Comparison of ENCODE assay signal across 8 cellular contexts in genomic region chr2:222861411-222862067, GRCh38. TPM values are rescaled to one million over a fixed set of nuclear protein-coding genes. Genes with fewer than 3 reads are reported as not detected.
DNase-seq lines count a peak whose midpoint lies in the region; ATAC-seq and TF ChIP-seq lines count a peak whose summit lies in the region.

No MANE protein-coding gene starts in this region.

- TF ChIP-seq EP300 in esophagus muscularis mucosa (IDR thresholded peaks at IDR 0.05) (no peak), tibial nerve (IDR thresholded peaks at IDR 0.05) (no peak)

- TF ChIP-seq CTCF in esophagus muscularis mucosa (IDR thresholded peaks at IDR 0.05): no peak
- no peak for TF ChIP-seq CTCF in tibial nerve (IDR thresholded peaks at IDR 0.05)

- H2AFZ ChIP-seq in neuron (ENCODE audit: low read depth, low read length): no peak overlapping the region

- peak overlapping the region; percentile 92 to 98 (median 94) for H3K4me3 ChIP-seq in esophagus muscularis mucosa
- H3K4me3 ChIP-seq in neuron (ENCODE audit: low read length): peak overlapping the region; percentile 98
- H3K4me3 ChIP-seq in tibial nerve: peak overlapping the region; percentile 79 to 91 (median 84)

- H3K9me3 ChIP-seq in esophagus muscularis mucosa (no peaks in the 10 kb centered on the region), neuron (ENCODE audit: low read length) (no peaks in the 10 kb centered on the region), tibial nerve (no peaks in the 10 kb centered on the region)

- H3K27me3 ChIP-seq in esophagus muscularis mucosa (no peaks in the 10 kb centered on the region), neuron (ENCODE audit: insufficient read depth, low read length) (no peaks in the 10 kb centered on the region), tibial nerve (no peaks in the 10 kb centered on the region)

- H3K4me1 ChIP-seq in esophagus muscularis mucosa: peaks cover 51 to 60% (median 55%) of the 10 kb centered on the region in 4 donors
- peaks cover 38% of the 10 kb centered on the region for H3K4me1 ChIP-seq in neuron (ENCODE audit: insufficient read depth, low read length)
- peaks cover 0 to 45% (median 29%) of the 10 kb centered on the region in 4 donors for H3K4me1 ChIP-seq in tibial nerve

- peak overlapping the region; percentile 98 for H3K27ac ChIP-seq in esophagus muscularis mucosa (replicated peaks in 1 of 4)
- peak overlapping the region; percentile 76 to 94 (median 91) for H3K27ac ChIP-seq in tibial nerve

- under 1% methylated on average over 17 of the region's 42 CpGs for WGBS in esophagus muscularis mucosa
- 0 to 1% methylated on average over 26 to 28 of the region's 42 CpGs for WGBS in tibial nerve, 2 donors

- H3K36me3 ChIP-seq in esophagus muscularis mucosa (no peaks in the 10 kb centered on the region), neuron (ENCODE audit: insufficient read depth, low read length) (no peaks in the 10 kb centered on the region), tibial nerve (no peaks in the 10 kb centered on the region)

- DNase-seq in EL (peak; percentile 25), LoVo (ENCODE audit: low spot score) (peak; percentile 7), esophagus muscularis mucosa (ENCODE audit: extremely low spot score) (no peak), tibial nerve (ENCODE audit: low spot score in 2 of 2) (no peak), A172 (ENCODE audit: low spot score) (no peak)
- DNase-seq in activated CD8-positive, alpha-beta memory T cell treated with anti-CD3 and anti-CD28 coated beads, Interleukin-2, amount 50 U/mL, for 4 hours: peak; percentile 33

- intact Hi-C loops in esophagus muscularis mucosa (cut with DNase I): loop anchor here (5.0 to 10.0 kb wide), 4 partner anchors 41 to 169 kb away; no protein-coding TSS in a partner anchor

- no peak for TF ChIP-seq POLR2A in esophagus muscularis mucosa (IDR thresholded peaks at IDR 0.05; ENCODE audit: low read depth)
- no peak for TF ChIP-seq POLR2A in tibial nerve (IDR thresholded peaks at IDR 0.05)

- ATAC-seq in GM21737 (IDR thresholded peaks at IDR 0.05; ENCODE audit: unreplicated experiment): peak; percentile 40

RNA-seq across cellular contexts. Expression of gene ACSL3, which starts 0.7 kb away (rescaled TPM):
- total RNA-seq in esophagus muscularis mucosa: 10 to 100 TPM; 31.1 to 56.3 (median 52.5) TPM
- total RNA-seq in tibial nerve: 10 to 100 TPM; 38.4 to 57.3 (median 53.5) TPM
- total RNA-seq in A172 (2014; rRNA removed; shearing (Covaris generic)): 133 and 163 TPM in 2 replicates

Comparison
In these comparisons a context has a peak if more than half of its experiments do, and no peak if none do; other contexts are left out.
1. DNase-seq: peak in EL (single experiment), LoVo (single experiment) and activated CD8-positive, alpha-beta memory T cell treated with anti-CD3 and anti-CD28 coated beads, Interleukin-2, amount 50 U/mL, for 4 hours (single experiment); none in esophagus muscularis mucosa (single experiment), tibial nerve (0 of 2) and A172 (single experiment).
2. Peak in every context shown above with its lines, with median percentiles within 50 percentile points of each other: H3K4me3 ChIP-seq.